ENCODE assay signal across 1 cellular context in genomic region chr12:76874491-76875190, GRCh38.
TF ChIP-seq lines count a peak whose summit lies in the region.

No MANE protein-coding gene starts in this region.

TF ChIP-seq in HEK293, 187 proteins besides CTCF, POLR2A, EP300 and RAD21 (continued from another document):
- TF ChIP-seq ZBTB17 (tag by site-specific recombination; IDR thresholded peaks at IDR 0.05) (0 out of 2 replicates have a peak, but pooled peaks have one; percentile 22), OSR2 (tag by site-specific recombination; IDR thresholded peaks at IDR 0.05) (0 out of 2 replicates have a peak, but pooled peaks have one; percentile 10)
